In the genomic region with DNA sequence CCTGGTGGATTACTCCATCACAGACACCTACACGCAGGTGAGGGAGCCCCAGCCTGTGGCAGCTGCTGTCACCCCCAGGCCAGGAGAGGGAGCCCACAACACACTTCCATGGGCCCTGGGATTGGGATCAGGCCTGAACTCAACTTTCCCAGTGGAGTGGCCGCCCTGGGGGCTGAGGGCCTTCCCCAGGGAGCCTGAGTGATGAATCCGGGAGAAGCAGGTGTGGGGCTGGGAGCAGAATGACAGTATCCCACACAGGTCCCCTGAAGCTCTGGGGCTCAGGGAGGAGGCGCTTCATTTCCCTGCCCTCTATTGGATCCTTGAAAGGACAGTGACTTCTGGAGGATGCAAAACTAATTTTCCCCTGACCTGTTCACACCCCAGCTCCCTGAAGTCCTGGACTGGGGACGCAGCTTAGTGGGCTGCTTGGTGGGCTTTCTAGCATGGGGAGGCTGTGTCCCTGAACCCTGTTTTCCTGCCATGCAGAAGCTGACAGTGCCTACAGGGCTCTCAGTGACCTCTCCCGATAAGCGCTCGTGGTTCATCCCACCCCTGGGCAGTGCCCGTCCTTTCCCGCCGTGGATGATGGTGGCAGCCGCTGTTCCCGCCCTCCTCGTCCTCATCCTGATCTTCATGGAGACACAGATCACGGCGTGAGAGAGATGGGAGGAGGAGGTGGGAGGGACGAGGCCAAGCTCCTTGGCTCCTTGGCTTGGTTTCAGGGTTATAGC, we compare ENCODE assay signal across 17 cellular contexts. TPM values are rescaled to one million over a fixed set of nuclear protein-coding genes. Genes with fewer than 3 reads are reported as not detected.
A peak's percentile ranks its signal among the peaks of the same experiment; 100 is the strongest.
DNase-seq lines count a peak whose midpoint lies in the region; ATAC-seq and TF ChIP-seq lines count a peak whose summit lies in the region.
"Had no signal": no experiment of that assay in that cellular context is flagged by ENCODE, and none has a peak within 500 bp of the region (broad histone marks: within the 10 kb centered on the region; RNA-seq: fewer than 3 reads in every experiment).

No MANE protein-coding gene starts in this region.

- DNase-seq in activated CD8-positive, alpha-beta memory T cell treated with anti-CD3 and anti-CD28 coated beads for 24 hours = peak; percentile 37
- no peak for DNase-seq in activated CD8-positive, alpha-beta memory T cell treated with anti-CD3 and anti-CD28 coated beads, Interleukin-2, amount 50 U/mL, for 4 hours
- peak; percentile 30 for DNase-seq in RWPE1 (ENCODE audit: low spot score)
- DNase-seq in foreskin keratinocyte = no peak
- peak; percentile 53 for DNase-seq in sigmoid colon
- DNase-seq in Peyer's patch = no peak
- DNase-seq: ACHN; activated CD8-positive, alpha-beta T cell treated with anti-CD3 and anti-CD28 coated beads, Interleukin-2, amount 10 ng/mL, durations not matched to agents 7 days and 5 days; activated naive CD4-positive, alpha-beta T cell treated with anti-CD3 and anti-CD28 coated beads, Interleukin-2, amount 10 ng/mL, durations not matched to agents 7 days and 5 days; GDM1; NCI-H2029 treated with DMSO at 0.1 percent for 48 hours; stimulated activated CD4-positive, alpha-beta T cell treated with anti-CD3 and anti-CD28 coated beads, Interleukin-15, amount 100 ng/mL, for 24 hours had no signal

- no peak for TF ChIP-seq EP300 in sigmoid colon (IDR thresholded peaks at IDR 0.05)

- H3K4me3 ChIP-seq in sigmoid colon (no peak overlapping the region), Peyer's patch (no peak overlapping the region)
- H3K4me3 ChIP-seq: uterus had no signal

- peak; percentile 23 for ATAC-seq in foreskin keratinocyte
- ATAC-seq in GM19035 (IDR thresholded peaks at IDR 0.05; ENCODE audit: unreplicated experiment) = no peak
- no peak for ATAC-seq in SK-N-SH treated with all-trans-retinoic acid at 6 μM for 48 hours
- ATAC-seq: activated CD8-positive, alpha-beta T cell treated with anti-CD3 and anti-CD28 coated beads, Interleukin-2, amount 10 ng/mL, durations not matched to agents 7 days and 5 days had no signal

- H3K36me3 ChIP-seq in sigmoid colon = no peaks in the 10 kb centered on the region
- H3K36me3 ChIP-seq in Peyer's patch = no peaks in the 10 kb centered on the region
- H3K36me3 ChIP-seq: neutrophil, uterus had no signal

- TF ChIP-seq CTCF in RWPE1 (conservative IDR thresholded peaks at IDR 0.05; ENCODE audit: low read depth) (no peak; the same call in 1 of the 2 replicates), foreskin keratinocyte (conservative IDR thresholded peaks at IDR 0.05) (peak; percentile 64), sigmoid colon (IDR thresholded peaks at IDR 0.05) (no peak), Peyer's patch (IDR thresholded peaks at IDR 0.05) (no peak)

- H3K4me1 ChIP-seq in foreskin keratinocyte (no peaks in the 10 kb centered on the region), sigmoid colon (peaks cover 0 to 10% (median 5%) of the 10 kb centered on the region in 4 donors), Peyer's patch (no peaks in the 10 kb centered on the region)
- H3K4me1 ChIP-seq: uterus had no signal

- 79 to 88% methylated on average over 17 of the region's 17 CpGs for WGBS in sigmoid colon, 2 donors

- no peaks in the 10 kb centered on the region for H3K27me3 ChIP-seq in foreskin keratinocyte
- no peaks in the 10 kb centered on the region for H3K27me3 ChIP-seq in sigmoid colon
- H3K27me3 ChIP-seq in Peyer's patch = no peaks in the 10 kb centered on the region
- H3K27me3 ChIP-seq: uterus had no signal

- POLR2A ChIA-PET in RWPE1 (lab: Yijun Ruan, JAX; ENCODE audit: low non-redundant PET) = no interaction called here

- H3K9me3 ChIP-seq in sigmoid colon (no peaks in the 10 kb centered on the region), Peyer's patch (no peaks in the 10 kb centered on the region)
- H3K9me3 ChIP-seq: neutrophil, uterus had no signal

- H3K27ac ChIP-seq in RWPE1 (no peak overlapping the region), foreskin keratinocyte (no peak overlapping the region), sigmoid colon (no peak overlapping the region), Peyer's patch (no peak overlapping the region)
- H3K27ac ChIP-seq: neutrophil, uterus had no signal

- intact Hi-C loops in sigmoid colon (cut with DNase I) = no loop called here

- CTCF ChIA-PET in RWPE1 (lab: Yijun Ruan, JAX) = interaction anchor here (0.6 to 2.3 kb wide), 4 partner anchors 18 to 338 kb away, joined by 3 to 5 read pairs (median 4); no protein-coding TSS in a partner anchor

- no peak for TF ChIP-seq POLR2A in sigmoid colon (IDR thresholded peaks at IDR 0.05)
- TF ChIP-seq POLR2A in Peyer's patch (IDR thresholded peaks at IDR 0.05) = no peak

TF ChIP-seq in SK-N-SH treated with all-trans-retinoic acid at 6 μM for 48 hours, 23 proteins besides CTCF, POLR2A, EP300 and RAD21 (continues in another document):
- TF ChIP-seq ESRRG (CRISPR knock-in tag; IDR thresholded peaks at IDR 0.05) (no peak), ISL1 (CRISPR knock-in tag; IDR thresholded peaks at IDR 0.05) (no peak), CSDC2 (CRISPR knock-in tag; IDR thresholded peaks at IDR 0.05) (no peak), BACH2 (CRISPR knock-in tag; IDR thresholded peaks at IDR 0.05; ENCODE audit: borderline replicate concordance) (no peak), ZNF565 (CRISPR knock-in tag; conservative IDR thresholded peaks at IDR 0.05; ENCODE audit: low read depth) (no peak), ZNF8 (CRISPR knock-in tag; IDR thresholded peaks at IDR 0.05) (no peak), OSR1 (CRISPR knock-in tag; IDR thresholded peaks at IDR 0.05) (no peak), TOX (CRISPR knock-in tag; IDR thresholded peaks at IDR 0.05; ENCODE audit: borderline replicate concordance) (no peak), ZFP30 (CRISPR knock-in tag; IDR thresholded peaks at IDR 0.05) (no peak), ARNTL (CRISPR knock-in tag; IDR thresholded peaks at IDR 0.05; ENCODE audit: borderline replicate concordance, low read depth) (no peak)
- TF ChIP-seq, protein P1, sequence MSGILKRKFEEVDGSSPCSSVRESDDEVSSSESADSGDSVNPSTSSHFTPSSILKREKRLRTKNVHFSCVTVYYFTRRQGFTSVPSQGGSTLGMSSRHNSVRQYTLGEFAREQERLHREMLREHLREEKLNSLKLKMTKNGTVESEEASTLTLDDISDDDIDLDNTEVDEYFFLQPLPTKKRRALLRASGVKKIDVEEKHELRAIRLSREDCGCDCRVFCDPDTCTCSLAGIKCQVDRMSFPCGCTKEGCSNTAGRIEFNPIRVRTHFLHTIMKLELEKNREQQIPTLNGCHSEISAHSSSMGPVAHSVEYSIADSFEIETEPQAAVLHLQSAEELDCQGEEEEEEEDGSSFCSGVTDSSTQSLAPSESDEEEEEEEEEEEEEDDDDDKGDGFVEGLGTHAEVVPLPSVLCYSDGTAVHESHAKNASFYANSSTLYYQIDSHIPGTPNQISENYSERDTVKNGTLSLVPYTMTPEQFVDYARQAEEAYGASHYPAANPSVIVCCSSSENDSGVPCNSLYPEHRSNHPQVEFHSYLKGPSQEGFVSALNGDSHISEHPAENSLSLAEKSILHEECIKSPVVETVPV (CRISPR knock-in tag; IDR thresholded peaks at IDR 0.05) = no peak
- TF ChIP-seq, protein P2, sequence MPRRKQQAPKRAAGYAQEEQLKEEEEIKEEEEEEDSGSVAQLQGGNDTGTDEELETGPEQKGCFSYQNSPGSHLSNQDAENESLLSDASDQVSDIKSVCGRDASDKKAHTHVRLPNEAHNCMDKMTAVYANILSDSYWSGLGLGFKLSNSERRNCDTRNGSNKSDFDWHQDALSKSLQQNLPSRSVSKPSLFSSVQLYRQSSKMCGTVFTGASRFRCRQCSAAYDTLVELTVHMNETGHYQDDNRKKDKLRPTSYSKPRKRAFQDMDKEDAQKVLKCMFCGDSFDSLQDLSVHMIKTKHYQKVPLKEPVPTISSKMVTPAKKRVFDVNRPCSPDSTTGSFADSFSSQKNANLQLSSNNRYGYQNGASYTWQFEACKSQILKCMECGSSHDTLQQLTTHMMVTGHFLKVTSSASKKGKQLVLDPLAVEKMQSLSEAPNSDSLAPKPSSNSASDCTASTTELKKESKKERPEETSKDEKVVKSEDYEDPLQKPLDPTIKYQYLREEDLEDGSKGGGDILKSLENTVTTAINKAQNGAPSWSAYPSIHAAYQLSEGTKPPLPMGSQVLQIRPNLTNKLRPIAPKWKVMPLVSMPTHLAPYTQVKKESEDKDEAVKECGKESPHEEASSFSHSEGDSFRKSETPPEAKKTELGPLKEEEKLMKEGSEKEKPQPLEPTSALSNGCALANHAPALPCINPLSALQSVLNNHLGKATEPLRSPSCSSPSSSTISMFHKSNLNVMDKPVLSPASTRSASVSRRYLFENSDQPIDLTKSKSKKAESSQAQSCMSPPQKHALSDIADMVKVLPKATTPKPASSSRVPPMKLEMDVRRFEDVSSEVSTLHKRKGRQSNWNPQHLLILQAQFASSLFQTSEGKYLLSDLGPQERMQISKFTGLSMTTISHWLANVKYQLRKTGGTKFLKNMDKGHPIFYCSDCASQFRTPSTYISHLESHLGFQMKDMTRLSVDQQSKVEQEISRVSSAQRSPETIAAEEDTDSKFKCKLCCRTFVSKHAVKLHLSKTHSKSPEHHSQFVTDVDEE (CRISPR knock-in tag; IDR thresholded peaks at IDR 0.05) = no peak
- TF ChIP-seq, protein P3, sequence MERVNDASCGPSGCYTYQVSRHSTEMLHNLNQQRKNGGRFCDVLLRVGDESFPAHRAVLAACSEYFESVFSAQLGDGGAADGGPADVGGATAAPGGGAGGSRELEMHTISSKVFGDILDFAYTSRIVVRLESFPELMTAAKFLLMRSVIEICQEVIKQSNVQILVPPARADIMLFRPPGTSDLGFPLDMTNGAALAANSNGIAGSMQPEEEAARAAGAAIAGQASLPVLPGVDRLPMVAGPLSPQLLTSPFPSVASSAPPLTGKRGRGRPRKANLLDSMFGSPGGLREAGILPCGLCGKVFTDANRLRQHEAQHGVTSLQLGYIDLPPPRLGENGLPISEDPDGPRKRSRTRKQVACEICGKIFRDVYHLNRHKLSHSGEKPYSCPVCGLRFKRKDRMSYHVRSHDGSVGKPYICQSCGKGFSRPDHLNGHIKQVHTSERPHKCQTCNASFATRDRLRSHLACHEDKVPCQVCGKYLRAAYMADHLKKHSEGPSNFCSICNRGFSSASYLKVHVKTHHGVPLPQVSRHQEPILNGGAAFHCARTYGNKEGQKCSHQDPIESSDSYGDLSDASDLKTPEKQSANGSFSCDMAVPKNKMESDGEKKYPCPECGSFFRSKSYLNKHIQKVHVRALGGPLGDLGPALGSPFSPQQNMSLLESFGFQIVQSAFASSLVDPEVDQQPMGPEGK (CRISPR knock-in tag; IDR thresholded peaks at IDR 0.05; ENCODE audit: borderline replicate concordance) = no peak

RNA-seq across cellular contexts. Expression of a gene that starts 11.0 kb away (rescaled TPM):
- 14.4 and 17.1 TPM in 2 replicates for total RNA-seq in foreskin keratinocyte
- 10.8 and 11.1 TPM in 2 replicates for polyA plus RNA-seq in foreskin keratinocyte
- 1 to 10 TPM in 3 of 4 donors, under 1 TPM in 1; 0.99 to 5.0 (median 1.1) TPM for total RNA-seq in sigmoid colon
- 1 to 10 TPM in 1 of 3 donors, under 1 TPM in 2; under 0.01 to 1.0 (median 0.46) TPM for polyA plus RNA-seq in sigmoid colon
- 1 to 10 TPM in 1 of 4 donors, under 1 TPM in 1, not detected in 2; 0.57 to 8.1 TPM for total RNA-seq in Peyer's patch
- total RNA-seq: activated CD8-positive, alpha-beta T cell treated with anti-CD3 and anti-CD28 coated beads, Interleukin-2, amount 10 ng/mL, durations not matched to agents 7 days and 5 days; T-helper 2 cell treated with Interferon-gamma antibody and Interleukin-4, amounts not matched to agents 100 ng/mL and 5 ng/mL, for 36 hours had no signal

RNA-seq across cellular contexts. Expression of a gene that starts 40.7 kb away (rescaled TPM):
- 20.0 and 20.9 TPM in 2 replicates for total RNA-seq in foreskin keratinocyte
- polyA plus RNA-seq in foreskin keratinocyte = 16.2 and 16.4 TPM in 2 replicates
- 10 to 100 TPM in 2 of 4 donors, 1 to 10 TPM in 2; 8.4 to 13.0 (median 10.1) TPM for total RNA-seq in sigmoid colon
- polyA plus RNA-seq in sigmoid colon = 10 to 100 TPM in 2 of 3 donors, 1 to 10 TPM in 1; 6.9 to 36.7 (median 10.8) TPM
- total RNA-seq in Peyer's patch = 10 to 100 TPM; 19.4 to 62.6 (median 51.5) TPM

Comparison
In these comparisons a context has a peak if more than half of its experiments do, and no peak if none do; other contexts are left out.
1. DNase-seq: peak in activated CD8-positive, alpha-beta memory T cell treated with anti-CD3 and anti-CD28 coated beads for 24 hours (single experiment), RWPE1 (single experiment) and sigmoid colon (single experiment); none in activated CD8-positive, alpha-beta memory T cell treated with anti-CD3 and anti-CD28 coated beads, Interleukin-2, amount 50 U/mL, for 4 hours (single experiment), foreskin keratinocyte (0 of 2) and Peyer's patch (0 of 3).